ENCODE assay signal across 34 cellular contexts in genomic region chr10:96322275-96322674, GRCh38. TPM values are rescaled to one million over a fixed set of nuclear protein-coding genes. Genes with fewer than 3 reads are reported as not detected.
"Had no signal": no experiment of that assay in that cellular context is flagged by ENCODE, and none has a peak within 500 bp of the region (broad histone marks: within the 10 kb centered on the region; RNA-seq: fewer than 3 reads in every experiment).

No MANE protein-coding gene starts in this region.

- H3K27me3 ChIP-seq: colonic mucosa, gastrocnemius medialis, left lung had no signal

- H3K27ac ChIP-seq: colonic mucosa, epithelial cell of prostate, esophagus squamous epithelium, gastrocnemius medialis, heart right ventricle, left lung, lower lobe of right lung had no signal

- DNase-seq: colonic mucosa; cortex of kidney; effector CD8-positive, alpha-beta T cell; effector memory CD8-positive, alpha-beta T cell; erythroblast; esophagus squamous epithelium; foreskin fibroblast; foreskin melanocyte; gastrocnemius medialis; glutamatergic neuron; head of caudate nucleus; heart right ventricle; hippocampal formation; left cardiac atrium; left lung; left ventricle myocardium superior; lower lobe of right lung; mesenchymal stem cell; mucosa of descending colon; naive B cell had no signal

- H3K9me3 ChIP-seq: colonic mucosa, esophagus squamous epithelium, gastrocnemius medialis, heart right ventricle, left lung, lower lobe of right lung, mucosa of descending colon had no signal

- ATAC-seq: effector memory CD8-positive, alpha-beta T cell; esophagus mucosa; gastrocnemius medialis; heart right ventricle; left cardiac atrium; left lung; left ventricle myocardium superior; lower lobe of right lung; mucosa of descending colon had no signal

- H3K4me3 ChIP-seq: colonic mucosa, esophagus squamous epithelium, gastrocnemius medialis, heart right ventricle, left lung, lower lobe of right lung, mucosa of descending colon had no signal

- FAIRE-seq: endometrium, islet of Langerhans, keratinocyte had no signal

- H3K36me3 ChIP-seq: colonic mucosa, esophagus squamous epithelium, gastrocnemius medialis, heart right ventricle, left lung, lower lobe of right lung had no signal

- H3K4me1 ChIP-seq: colonic mucosa, esophagus squamous epithelium, gastrocnemius medialis, heart right ventricle, left lung, lower lobe of right lung had no signal

RNA-seq across cellular contexts. Expression of gene DNTT, which starts 18.0 kb away (rescaled TPM):
- total RNA-seq: colonic mucosa, dermis microvascular lymphatic vessel endothelial cell, endodermal cell, esophagus mucosa, esophagus squamous epithelium, gastrocnemius medialis, glomerular endothelial cell, heart right ventricle, kidney epithelial cell, left cardiac atrium, left lung, left ventricle myocardium superior, lower leg skin, lower lobe of right lung, lung microvascular endothelial cell, mesenteric fat pad, mesothelial cell of epicardium, mucosa of descending colon, myocyte had no signal
- polyA plus RNA-seq: heart right ventricle, keratinocyte had no signal

RNA-seq across cellular contexts. Expression of gene OPALIN, which starts 36.5 kb away (rescaled TPM):
- total RNA-seq: colonic mucosa, dermis microvascular lymphatic vessel endothelial cell, endodermal cell, esophagus mucosa, esophagus squamous epithelium, gastrocnemius medialis, glomerular endothelial cell, heart right ventricle, kidney epithelial cell, left cardiac atrium, left lung, left ventricle myocardium superior, lower leg skin, lower lobe of right lung, lung microvascular endothelial cell, mesenteric fat pad, mesothelial cell of epicardium, mucosa of descending colon, myocyte had no signal
- polyA plus RNA-seq: heart right ventricle, keratinocyte had no signal

RNA-seq across cellular contexts. Expression of gene BLNK, which starts 50.9 kb away (rescaled TPM):
- total RNA-seq: dermis microvascular lymphatic vessel endothelial cell, endodermal cell, glomerular endothelial cell, lung microvascular endothelial cell had no signal
